In the genomic region with DNA sequence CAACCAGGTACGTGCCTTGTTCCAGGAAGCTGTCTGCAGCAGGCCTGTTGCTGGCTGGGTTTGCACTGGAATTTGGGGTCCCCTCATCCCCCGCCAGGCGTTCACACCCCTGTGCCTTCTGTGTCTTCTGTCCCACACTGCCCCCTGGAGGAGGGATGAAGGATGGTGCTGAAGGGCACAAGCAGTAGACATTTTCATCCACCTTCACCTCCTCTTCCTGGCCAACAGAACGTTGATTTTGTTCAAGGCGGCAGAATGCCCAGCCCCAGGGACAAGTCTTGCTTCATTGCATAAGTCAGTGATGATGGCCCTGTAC, we compare ENCODE assay signal across 1 cellular context.
TF ChIP-seq lines count a peak whose summit lies in the region.

No MANE protein-coding gene starts in this region.

TF ChIP-seq in H1, 55 proteins besides CTCF, POLR2A, EP300 and RAD21 (continued from another document):
- TF ChIP-seq BRCA1 (IDR thresholded peaks at IDR 0.05; ENCODE audit: low read depth, low read length) (no peak), YY1 (IDR thresholded peaks at IDR 0.05; ENCODE audit: low read depth, low read length) (0 out of 2 replicates have a peak, but pooled peaks have one; percentile 11), SIN3A (conservative IDR thresholded peaks at IDR 0.05 in 1 of 2, IDR thresholded peaks at IDR 0.05 in 1 of 2; ENCODE audit: low read depth in 1 of 2, low read length in 2 of 2) (no peak), CTBP2 (IDR thresholded peaks at IDR 0.05; ENCODE audit: borderline replicate concordance, insufficient read depth, insufficient read length, low read length) (no peak), KDM1A (IDR thresholded peaks at IDR 0.05; ENCODE audit: borderline replicate concordance, low read length) (no peak), SP4 (IDR thresholded peaks at IDR 0.05; ENCODE audit: low read length) (no peak), SRF (IDR thresholded peaks at IDR 0.05; ENCODE audit: low read depth, low read length) (no peak), SIX5 (IDR thresholded peaks at IDR 0.05; ENCODE audit: low read depth, low read length) (no peak), RFX5 (IDR thresholded peaks at IDR 0.05; ENCODE audit: borderline replicate concordance, low read depth, low read length) (no peak), RBBP5 (IDR thresholded peaks at IDR 0.05; ENCODE audit: borderline replicate concordance, low read depth, low read length) (no peak), TAF7 (optimal IDR thresholded peaks at IDR 0.05; ENCODE audit: borderline replicate concordance, low read depth, low read length) (no peak), RNF2 (IDR thresholded peaks at IDR 0.05; ENCODE audit: borderline replicate concordance, low read depth, low read length, missing control alignments, poor library complexity, severe bottlenecking) (no peak), RXRA (IDR thresholded peaks at IDR 0.05; ENCODE audit: insufficient read depth, low read depth, low read length) (no peak), PHF8 (conservative IDR thresholded peaks at IDR 0.05; ENCODE audit: low read depth, low read length) (no peak), SAP30 (IDR thresholded peaks at IDR 0.05; ENCODE audit: insufficient read depth, insufficient replicate concordance, low read length) (no peak), MAFK (IDR thresholded peaks at IDR 0.05; ENCODE audit: low read depth, low read length) (no peak), SP2 (IDR thresholded peaks at IDR 0.05; ENCODE audit: low read length) (no peak), BCL11A (IDR thresholded peaks at IDR 0.05; ENCODE audit: low read depth in 2 of 2, low read length in 2 of 2) (no peak), BACH1 (IDR thresholded peaks at IDR 0.05; ENCODE audit: low read length) (no peak), ZNF274 (IDR thresholded peaks at IDR 0.05; ENCODE audit: borderline replicate concordance, extremely low read depth, low read length) (no peak), TBP (IDR thresholded peaks at IDR 0.05; ENCODE audit: low read depth, low read length) (no peak), GTF2F1 (IDR thresholded peaks at IDR 0.05; ENCODE audit: borderline replicate concordance, low read depth, low read length) (no peak), CEBPB (IDR thresholded peaks at IDR 0.05; ENCODE audit: low read depth, low read length) (no peak), GABPA (IDR thresholded peaks at IDR 0.05; ENCODE audit: borderline replicate concordance, insufficient read depth, low read length) (no peak), POLR2AphosphoS5 (IDR thresholded peaks at IDR 0.05; ENCODE audit: low read depth, low read length) (no peak)
- TF ChIP-seq, protein P1, sequence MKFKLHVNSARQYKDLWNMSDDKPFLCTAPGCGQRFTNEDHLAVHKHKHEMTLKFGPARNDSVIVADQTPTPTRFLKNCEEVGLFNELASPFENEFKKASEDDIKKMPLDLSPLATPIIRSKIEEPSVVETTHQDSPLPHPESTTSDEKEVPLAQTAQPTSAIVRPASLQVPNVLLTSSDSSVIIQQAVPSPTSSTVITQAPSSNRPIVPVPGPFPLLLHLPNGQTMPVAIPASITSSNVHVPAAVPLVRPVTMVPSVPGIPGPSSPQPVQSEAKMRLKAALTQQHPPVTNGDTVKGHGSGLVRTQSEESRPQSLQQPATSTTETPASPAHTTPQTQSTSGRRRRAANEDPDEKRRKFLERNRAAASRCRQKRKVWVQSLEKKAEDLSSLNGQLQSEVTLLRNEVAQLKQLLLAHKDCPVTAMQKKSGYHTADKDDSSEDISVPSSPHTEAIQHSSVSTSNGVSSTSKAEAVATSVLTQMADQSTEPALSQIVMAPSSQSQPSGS (IDR thresholded peaks at IDR 0.05; ENCODE audit: low read length), result no peak
- TF ChIP-seq, protein P2, sequence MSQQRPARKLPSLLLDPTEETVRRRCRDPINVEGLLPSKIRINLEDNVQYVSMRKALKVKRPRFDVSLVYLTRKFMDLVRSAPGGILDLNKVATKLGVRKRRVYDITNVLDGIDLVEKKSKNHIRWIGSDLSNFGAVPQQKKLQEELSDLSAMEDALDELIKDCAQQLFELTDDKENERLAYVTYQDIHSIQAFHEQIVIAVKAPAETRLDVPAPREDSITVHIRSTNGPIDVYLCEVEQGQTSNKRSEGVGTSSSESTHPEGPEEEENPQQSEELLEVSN (IDR thresholded peaks at IDR 0.05), result peak; percentile 15; the same call in 1 of the 2 replicates
